8 cellular contexts compared by ENCODE assay signal in genomic region chr5:95809414-95809960, GRCh38. TPM values are rescaled to one million over a fixed set of nuclear protein-coding genes. Genes with fewer than 3 reads are reported as not detected.
DNase-seq lines count a peak whose midpoint lies in the region; ATAC-seq, FAIRE-seq and TF ChIP-seq lines count a peak whose summit lies in the region.

No MANE protein-coding gene starts in this region.

- FAIRE-seq in urothelium cell line (lab: Jason Lieb, UNC): no peak

- no peak for DNase-seq in activated CD8-positive, alpha-beta memory T cell treated with anti-CD3 and anti-CD28 coated beads, Interleukin-2, amount 10 ng/mL, durations not matched to agents 7 days and 5 days
- no peak for DNase-seq in activated CD8-positive, alpha-beta memory T cell treated with anti-CD3 and anti-CD28 coated beads, Interleukin-2, amount 50 U/mL, for 48 hours
- DNase-seq in body of pancreas: peak in 2 of 4 donors; percentile 39 to 43
- peak; percentile 49 for DNase-seq in medulla oblongata (ENCODE audit: extremely low spot score)
- peak; percentile 52 for DNase-seq in transverse colon
- DNase-seq in urothelium cell line (ENCODE audit: low spot score): no peak

- intact Hi-C loops in body of pancreas (cut with DNase I): no loop called here
- intact Hi-C loops in transverse colon (cut with DNase I; ENCODE audit: low total_unique reads): no loop called here

- TF ChIP-seq CTCF in body of pancreas (IDR thresholded peaks at IDR 0.05): no peak
- no peak for TF ChIP-seq CTCF in transverse colon (IDR thresholded peaks at IDR 0.05)

- peak overlapping the region; percentile 86 for H3K27ac Mint-ChIP-seq in activated CD8-positive, alpha-beta memory T cell treated with anti-CD3 and anti-CD28 coated beads, Interleukin-2, amount 10 ng/mL, durations not matched to agents 7 days and 5 days

- peaks cover 55% of the 10 kb centered on the region for H3K4me1 Mint-ChIP-seq in activated CD8-positive, alpha-beta memory T cell treated with anti-CD3 and anti-CD28 coated beads, Interleukin-2, amount 10 ng/mL, durations not matched to agents 7 days and 5 days

- TF ChIP-seq EP300 in transverse colon (IDR thresholded peaks at IDR 0.05; ENCODE audit: low read depth): no peak

- no peak for ATAC-seq in activated CD8-positive, alpha-beta memory T cell treated with anti-CD3 and anti-CD28 coated beads, Interleukin-2, amount 10 ng/mL, durations not matched to agents 7 days and 5 days
- peak; percentile 36 for ATAC-seq in body of pancreas
- ATAC-seq in HG02571 (IDR thresholded peaks at IDR 0.05; ENCODE audit: unreplicated experiment): no peak
- ATAC-seq in GM21717 (IDR thresholded peaks at IDR 0.05; ENCODE audit: unreplicated experiment): no peak

- in situ Hi-C loops in transverse colon (cut with MboI; ENCODE audit: low pct_ligation_motif_present in 1 of 4, low pct_unique_long_range_greater_than_20kb in 1 of 4, low sequenced_read_pairs in 3 of 4): no loop called here

- WGBS in body of pancreas, 2 donors: 18 to 35% methylated on average over 2 of the region's 2 CpGs
- WGBS in transverse colon (ENCODE audit: low coverage in 1 of 2), 2 donors: 0 to 23% methylated on average over 2 of the region's 2 CpGs

- CTCF ChIA-PET in activated CD8-positive, alpha-beta memory T cell treated with anti-CD3 and anti-CD28 coated beads, Interleukin-2, amount 10 ng/mL, durations not matched to agents 7 days and 5 days (lab: Charles Lee): interaction anchor here (0.9 to 9.8 kb wide), 8 partner anchors 12 to 189 kb away, joined by 3 to 93 read pairs (median 4); partner anchors contain the start of gene GLRX

- H3K27me3 Mint-ChIP-seq in activated CD8-positive, alpha-beta memory T cell treated with anti-CD3 and anti-CD28 coated beads, Interleukin-2, amount 10 ng/mL, durations not matched to agents 7 days and 5 days: no peaks in the 10 kb centered on the region

- H3K36me3 ChIP-seq in body of pancreas (replicated peaks in 1 of 2; ENCODE audit: insufficient read depth in 1 of 2, low read depth in 2 of 2) (no peaks in the 10 kb centered on the region), transverse colon (no peaks in the 10 kb centered on the region)

- peaks cover 29% of the 10 kb centered on the region for H3K4me1 ChIP-seq in body of pancreas
- H3K4me1 ChIP-seq in transverse colon: peaks cover 30 to 66% (median 52%) of the 10 kb centered on the region in 4 donors

- H3K9me3 ChIP-seq in body of pancreas (no peaks in the 10 kb centered on the region), transverse colon (peaks cover 0 to 5% of the 10 kb centered on the region in 2 donors)

- H3K4me3 ChIP-seq in body of pancreas (no peak overlapping the region), transverse colon (no peak overlapping the region)

- H3K27me3 ChIP-seq in body of pancreas: no peaks in the 10 kb centered on the region
- no peaks in the 10 kb centered on the region for H3K27me3 ChIP-seq in transverse colon

- TF ChIP-seq POLR2A in body of pancreas (IDR thresholded peaks at IDR 0.05) (no peak), transverse colon (IDR thresholded peaks at IDR 0.05) (no peak)

- H3K4me3 Mint-ChIP-seq in activated CD8-positive, alpha-beta memory T cell treated with anti-CD3 and anti-CD28 coated beads, Interleukin-2, amount 10 ng/mL, durations not matched to agents 7 days and 5 days: peak overlapping the region; percentile 28

- no peaks in the 10 kb centered on the region for H3K9me3 Mint-ChIP-seq in activated CD8-positive, alpha-beta memory T cell treated with anti-CD3 and anti-CD28 coated beads, Interleukin-2, amount 10 ng/mL, durations not matched to agents 7 days and 5 days (ENCODE audit: low read depth)

- H3K27ac ChIP-seq in body of pancreas (peak overlapping the region in 3 of 4 donors; percentile 23 to 30 (median 24)), transverse colon (peak overlapping the region; percentile 72 to 79 (median 74))

- peaks cover 16% of the 10 kb centered on the region for H3K36me3 Mint-ChIP-seq in activated CD8-positive, alpha-beta memory T cell treated with anti-CD3 and anti-CD28 coated beads, Interleukin-2, amount 10 ng/mL, durations not matched to agents 7 days and 5 days

RNA-seq across cellular contexts. Expression of gene GLRX, which starts 13.0 kb away (rescaled TPM):
- total RNA-seq in activated CD8-positive, alpha-beta memory T cell treated with anti-CD3 and anti-CD28 coated beads, Interleukin-2, amount 10 ng/mL, durations not matched to agents 7 days and 5 days: 10 to 100 TPM; 65.3 to 67.1 TPM
- total RNA-seq in body of pancreas (10 to 100 TPM in 1 of 2 donors, 1 to 10 TPM in 1; 8.6 to 17.6 TPM), transverse colon (100 to 1,000 TPM in 1 of 4 donors, 10 to 100 TPM in 3; 50.5 to 112 (median 64.4) TPM)

Comparison
In these comparisons a context has a peak if more than half of its experiments do, and no peak if none do; other contexts are left out.
1. DNase-seq: peak in medulla oblongata (single experiment) and transverse colon (single experiment); none in activated CD8-positive, alpha-beta memory T cell treated with anti-CD3 and anti-CD28 coated beads, Interleukin-2, amount 10 ng/mL, durations not matched to agents 7 days and 5 days (single experiment), activated CD8-positive, alpha-beta memory T cell treated with anti-CD3 and anti-CD28 coated beads, Interleukin-2, amount 50 U/mL, for 48 hours (single experiment) and urothelium cell line (single experiment).